Comparison of ENCODE assay signal across 9 cellular contexts in genomic region chr7:74084722-74085578, GRCh38. TPM values are rescaled to one million over a fixed set of nuclear protein-coding genes. Genes with fewer than 3 reads are reported as not detected.
DNase-seq lines count a peak whose midpoint lies in the region; FAIRE-seq and TF ChIP-seq lines count a peak whose summit lies in the region.
"Had no signal": no experiment of that assay in that cellular context is flagged by ENCODE, and none has a peak within 500 bp of the region (broad histone marks: within the 10 kb centered on the region; RNA-seq: fewer than 3 reads in every experiment).

No MANE protein-coding gene starts in this region.

- peaks cover 10 to 18% of the 10 kb centered on the region in 2 experiments for H3K36me3 ChIP-seq in keratinocyte (ENCODE audit: control insufficient read depth in 2 of 2, extremely low read depth in 1 of 2, insufficient read depth in 2 of 2, low read length in 2 of 2)
- H3K36me3 ChIP-seq in tibial artery = no peaks in the 10 kb centered on the region

- peak overlapping the region; percentile 83 for H3K27ac Mint-ChIP-seq in activated CD4-positive, alpha-beta T cell treated with anti-CD3 and anti-CD28 coated beads, Interleukin-2, amount 10 ng/mL, durations not matched to agents 7 days and 5 days

- CTCF ChIA-PET in activated CD4-positive, alpha-beta T cell treated with anti-CD3 and anti-CD28 coated beads, Interleukin-2, amount 10 ng/mL, durations not matched to agents 7 days and 5 days (lab: Charles Lee) = no interaction called here

- H3K9me1 ChIP-seq in keratinocyte (ENCODE audit: control insufficient read depth, extremely low read depth, insufficient read depth, low read length) = no peaks in the 10 kb centered on the region

- H3K9me3 ChIP-seq in keratinocyte (ENCODE audit: control insufficient read depth, low read depth, low read length) = no peaks in the 10 kb centered on the region
- no peaks in the 10 kb centered on the region for H3K9me3 ChIP-seq in tibial artery

- H2AFZ ChIP-seq in keratinocyte (ENCODE audit: control insufficient read depth, low read length) = no peak overlapping the region

- no peaks in the 10 kb centered on the region for H3K27me3 ChIP-seq in keratinocyte (ENCODE audit: control insufficient read depth, extremely low read depth, insufficient read depth, low read length)
- no peaks in the 10 kb centered on the region for H3K27me3 ChIP-seq in tibial artery

- H3K9ac ChIP-seq in keratinocyte (ENCODE audit: control insufficient read depth, extremely low read depth, insufficient read depth, low read length) = peak overlapping the region; percentile 83

- peaks cover 2% of the 10 kb centered on the region for H3K79me2 ChIP-seq in keratinocyte (ENCODE audit: control insufficient read depth, insufficient read depth, low read length)

- H3K4me2 ChIP-seq in keratinocyte (ENCODE audit: control insufficient read depth, extremely low read depth, insufficient read depth, low read depth, low read length) = peak overlapping the region; percentile 80

- dilution Hi-C loops in keratinocyte (cut with MboI; ENCODE audit: extremely low pct_ligation_motif_present, low sequenced_read_pairs) = no loop called here

- no peak for DNase-seq in activated CD4-positive, alpha-beta T cell treated with anti-CD3 and anti-CD28 coated beads, Interleukin-2, amount 10 ng/mL, durations not matched to agents 7 days and 5 days
- no peak for DNase-seq in activated CD4-positive, alpha-beta T cell treated with anti-CD3 and anti-CD28 coated beads, Interleukin-2, amount 50 U/mL, for 4 hours
- no peak for DNase-seq in keratinocyte (ENCODE audit: low read depth, low spot score)
- no peak for DNase-seq in tibial artery
- DNase-seq in SIG-M5 (lab: John Stamatoyannopoulos, UW) = no peak
- no peak for DNase-seq in NCI-H510A treated with DMSO at 0.1 percent for 48 hours (lab: John Stamatoyannopoulos, UW)
- no peak for DNase-seq in NCI-H2107 treated with DMSO at 0.1 percent for 48 hours (lab: John Stamatoyannopoulos, UW; ENCODE audit: unreplicated experiment)

- H3K27me3 Mint-ChIP-seq in activated CD4-positive, alpha-beta T cell treated with anti-CD3 and anti-CD28 coated beads, Interleukin-2, amount 10 ng/mL, durations not matched to agents 7 days and 5 days = no peaks in the 10 kb centered on the region

- H3K27ac ChIP-seq in adipose tissue (ENCODE audit: low read depth, low read length) (peak overlapping the region; percentile 7), keratinocyte (ENCODE audit: control insufficient read depth, insufficient read depth, low read length) (peak overlapping the region; percentile 55), tibial artery (peak overlapping the region; percentile 68 to 70)

- WGBS in adipose tissue, 3 donors = 59 to 72% (median 66%) methylated on average over 5 to 6 of the region's 6 CpGs

- H3K4me1 ChIP-seq in keratinocyte (ENCODE audit: control insufficient read depth, extremely low read depth, insufficient read depth, low read length) (peaks cover 11% of the 10 kb centered on the region), tibial artery (peaks cover 0 to 24% (median 17%) of the 10 kb centered on the region in 4 donors)

- H3K36me3 Mint-ChIP-seq in activated CD4-positive, alpha-beta T cell treated with anti-CD3 and anti-CD28 coated beads, Interleukin-2, amount 10 ng/mL, durations not matched to agents 7 days and 5 days (ENCODE audit: low read depth) = peaks cover 9% of the 10 kb centered on the region

- H4K20me1 ChIP-seq in keratinocyte (ENCODE audit: control insufficient read depth, extremely low read depth, insufficient read depth, low read length) = no peaks in the 10 kb centered on the region

- no peak for FAIRE-seq in keratinocyte (lab: Jason Lieb, UNC)
- FAIRE-seq: TTC549 had no signal

- no peaks in the 10 kb centered on the region for H3K9me3 Mint-ChIP-seq in activated CD4-positive, alpha-beta T cell treated with anti-CD3 and anti-CD28 coated beads, Interleukin-2, amount 10 ng/mL, durations not matched to agents 7 days and 5 days

- TF ChIP-seq CTCF in keratinocyte (optimal IDR thresholded peaks at IDR 0.05 in 1 of 3, IDR thresholded peaks at IDR 0.05 in 1 of 3, conservative IDR thresholded peaks at IDR 0.05 in 1 of 3; ENCODE audit: extremely low read depth in 1 of 3, insufficient read depth in 2 of 3, low read length in 3 of 3) (no peak), tibial artery (IDR thresholded peaks at IDR 0.05) (no peak)

- peak overlapping the region; percentile 79 for H3K4me3 Mint-ChIP-seq in activated CD4-positive, alpha-beta T cell treated with anti-CD3 and anti-CD28 coated beads, Interleukin-2, amount 10 ng/mL, durations not matched to agents 7 days and 5 days

- intact Hi-C loops in tibial artery (cut with DNase I; ENCODE audit: low total_unique reads) = loop anchor here (10.0 kb wide), 1 partner anchor 170 kb away; the partner anchor contains the start of gene RFC2

- H3K4me1 Mint-ChIP-seq in activated CD4-positive, alpha-beta T cell treated with anti-CD3 and anti-CD28 coated beads, Interleukin-2, amount 10 ng/mL, durations not matched to agents 7 days and 5 days = peaks cover 11% of the 10 kb centered on the region

- H3K4me3 ChIP-seq in keratinocyte (ENCODE audit: control insufficient read depth in 2 of 3, extremely low read depth in 1 of 3, insufficient read depth in 2 of 3, low read depth in 1 of 3, low read length in 3 of 3) (peak overlapping the region; percentile 61 to 89 (median 77)), tibial artery (peak overlapping the region; percentile 64 to 94)

- POLR2A ChIA-PET in activated CD4-positive, alpha-beta T cell treated with anti-CD3 and anti-CD28 coated beads, Interleukin-2, amount 10 ng/mL, durations not matched to agents 7 days and 5 days (lab: Charles Lee) = no interaction called here

RNA-seq across cellular contexts. Expression of gene LIMK1, which starts 1.3 kb away (rescaled TPM):
- total RNA-seq in activated CD4-positive, alpha-beta T cell treated with anti-CD3 and anti-CD28 coated beads, Interleukin-2, amount 10 ng/mL, durations not matched to agents 7 days and 5 days = 10 to 100 TPM; 16.0 to 16.2 TPM
- polyA plus RNA-seq in adipose tissue (10 to 100 TPM in 1 of 3 donors, 1 to 10 TPM in 2; 4.5 to 13.2 (median 6.2) TPM), keratinocyte (13.3 to 23.2 TPM (median 22.3 TPM) in 3 replicates)
- 3.1 TPM for polyA plus RNA-seq in keratinocyte (2011; ENCODE audit: low read depth)
- 14.9 and 38.1 TPM in 2 replicates for polyA plus RNA-seq in keratinocyte (2011; cell fraction: cytosol; rRNA removed)
- 28.6 and 33.0 TPM in 2 replicates for polyA plus RNA-seq in keratinocyte (2011; cell fraction: nucleus; rRNA removed)
- 10.4 and 26.8 TPM in 2 replicates for polyA plus RNA-seq in keratinocyte (2012; ENCODE audit: low replicate concordance)
- 38.6 to 189 TPM (median 76.0 TPM) in 3 replicates for polyA minus RNA-seq in keratinocyte
- 40.5 TPM for polyA minus RNA-seq in keratinocyte (2011; cell fraction: cytosol; rRNA and poly(A)+ RNA removed)
- 13.2 and 17.9 TPM in 2 replicates for polyA minus RNA-seq in keratinocyte (2011; cell fraction: nucleus; rRNA and poly(A)+ RNA removed)

RNA-seq across cellular contexts. Expression of gene ELN, which starts 57.0 kb away (rescaled TPM):
- total RNA-seq in activated CD4-positive, alpha-beta T cell treated with anti-CD3 and anti-CD28 coated beads, Interleukin-2, amount 10 ng/mL, durations not matched to agents 7 days and 5 days = not detected
- polyA plus RNA-seq in adipose tissue (100 to 1,000 TPM in 2 of 3 donors, 10 to 100 TPM in 1; 49.6 to 142 (median 126) TPM), keratinocyte (not detected in 3 replicates)
- not detected for polyA plus RNA-seq in keratinocyte (2011; ENCODE audit: low read depth)
- polyA plus RNA-seq in keratinocyte (2011; cell fraction: cytosol; rRNA removed) = not detected in 2 replicates
- polyA plus RNA-seq in keratinocyte (2011; cell fraction: nucleus; rRNA removed) = not detected in 2 replicates
- polyA plus RNA-seq in keratinocyte (2012; ENCODE audit: low replicate concordance) = 0.07 TPM in 1 of 2 replicates, not detected in the other
- polyA minus RNA-seq in keratinocyte = not detected in 3 replicates
- not detected for polyA minus RNA-seq in keratinocyte (2011; cell fraction: cytosol; rRNA and poly(A)+ RNA removed)
- polyA minus RNA-seq in keratinocyte (2011; cell fraction: nucleus; rRNA and poly(A)+ RNA removed) = not detected in 2 replicates

Comparison
In these comparisons a context has a peak if more than half of its experiments do, and no peak if none do; other contexts are left out.
1. H3K27ac ChIP-seq: peak in every context shown above with its lines; median percentile 69 in tibial artery; 55 in keratinocyte; 7 in adipose tissue.
2. RNA of gene ELN, which starts 57.0 kb away (polyA plus RNA-seq): 49.6 to 142 TPM in adipose tissue; 0.07 TPM in keratinocyte; every median in the first group is over 10 times any median in the second.